9 cellular contexts compared by ENCODE assay signal in genomic region chr10:87213150-87213765, GRCh38. TPM values are rescaled to one million over a fixed set of nuclear protein-coding genes. Genes with fewer than 3 reads are reported as not detected.
DNase-seq lines count a peak whose midpoint lies in the region; ATAC-seq, FAIRE-seq and TF ChIP-seq lines count a peak whose summit lies in the region.
"Not testable (repeated sequence)": the region's sequence is repeated elsewhere in the genome, so short reads cannot be mapped to it uniquely, and the experiment has no call there.
"Had no signal": no experiment of that assay in that cellular context is flagged by ENCODE, and none has a peak within 500 bp of the region (broad histone marks: within the 10 kb centered on the region; RNA-seq: fewer than 3 reads in every experiment).

No MANE protein-coding gene starts in this region.

- not testable (repeated sequence) for H3K27me3 Mint-ChIP-seq in T-cell; activated CD8-positive, alpha-beta T cell treated with anti-CD3 and anti-CD28 coated beads, Interleukin-2, amount 10 ng/mL, durations not matched to agents 7 days and 5 days (ENCODE audit: low read depth); natural killer cell (ENCODE audit: low read depth in 2 of 2); stimulated activated naive CD8-positive, alpha-beta T cell treated with anti-CD3 and anti-CD28 coated beads, Interleukin-15, amount 100 ng/mL, for 72 hours

- H3K27me3 ChIP-seq in K562 (ENCODE audit: control insufficient read depth in 2 of 2, insufficient read depth in 2 of 2, low read length in 2 of 2); left ventricle myocardium inferior (ENCODE audit: low read depth): not testable (repeated sequence)

- POLR2A ChIA-PET in T-cell (lab: Charles Lee); activated CD8-positive, alpha-beta T cell treated with anti-CD3 and anti-CD28 coated beads, Interleukin-2, amount 10 ng/mL, durations not matched to agents 7 days and 5 days (lab: Charles Lee); K562 (lab: Yijun Ruan, JAX): not testable (repeated sequence)

- H3K9me3 Mint-ChIP-seq in T-cell; activated CD8-positive, alpha-beta T cell treated with anti-CD3 and anti-CD28 coated beads, Interleukin-2, amount 10 ng/mL, durations not matched to agents 7 days and 5 days (ENCODE audit: insufficient read depth); natural killer cell; stimulated activated naive CD8-positive, alpha-beta T cell treated with anti-CD3 and anti-CD28 coated beads, Interleukin-15, amount 100 ng/mL, for 72 hours: not testable (repeated sequence)

- not testable (repeated sequence) for TF ChIP-seq EP300 in K562 (IDR thresholded peaks at IDR 0.05; ENCODE audit: low read length)

- not testable (repeated sequence) for H3K4me3 ChIP-seq in K562, left ventricle myocardium inferior

- not testable (repeated sequence) for TF ChIP-seq POLR2A in K562 (conservative IDR thresholded peaks at IDR 0.05)

- not testable (repeated sequence) for H3K36me3 Mint-ChIP-seq in T-cell; activated CD8-positive, alpha-beta T cell treated with anti-CD3 and anti-CD28 coated beads, Interleukin-2, amount 10 ng/mL, durations not matched to agents 7 days and 5 days (ENCODE audit: low read depth); natural killer cell

- CTCF ChIA-PET in T-cell (lab: Charles Lee); activated CD8-positive, alpha-beta T cell treated with anti-CD3 and anti-CD28 coated beads, Interleukin-2, amount 10 ng/mL, durations not matched to agents 7 days and 5 days (lab: Charles Lee); K562 (lab: Yijun Ruan, JAX; ENCODE audit: low intra/inter-chr PET ratio): not testable (repeated sequence)

- WGBS in K562 (ENCODE audit: insufficient coverage, low coverage, missing lambda C conversion rate), result no CpG with 5 or more reads among the region's 8 CpGs

- intact Hi-C loops in K562 (cut with micrococcal nuclease); left ventricle myocardium inferior (cut with micrococcal nuclease); natural killer cell (cut with micrococcal nuclease): not testable (repeated sequence)

- H2AFZ ChIP-seq in K562 (ENCODE audit: low read depth, low read length), result not testable (repeated sequence)

- H3K9me1 ChIP-seq in K562 (ENCODE audit: control insufficient read depth, insufficient read depth, low read length), result not testable (repeated sequence)

- not testable (repeated sequence) for H3K36me3 ChIP-seq in K562 (ENCODE audit: control insufficient read depth, insufficient read depth, low read length); left ventricle myocardium inferior

- not testable (repeated sequence) for TF ChIP-seq CTCF in K562 (IDR thresholded peaks at IDR 0.05 in 2 of 3, conservative IDR thresholded peaks at IDR 0.05 in 1 of 3; ENCODE audit: insufficient read depth in 2 of 3, low read depth in 1 of 3, low read length in 3 of 3); left ventricle myocardium inferior (IDR thresholded peaks at IDR 0.05; ENCODE audit: borderline replicate concordance); natural killer cell (IDR thresholded peaks at IDR 0.05)

- DNase-seq in T-cell; activated CD8-positive, alpha-beta T cell treated with anti-CD3 and anti-CD28 coated beads, Interleukin-2, amount 10 ng/mL, durations not matched to agents 7 days and 5 days; K562 (ENCODE audit: extremely low read depth in 1 of 4, low spot score in 3 of 4); left ventricle myocardium inferior; natural killer cell; stimulated activated naive CD8-positive, alpha-beta T cell treated with anti-CD3 and anti-CD28 coated beads, Interleukin-15, amount 100 ng/mL, for 72 hours: not testable (repeated sequence)

- in situ Hi-C loops in K562 (cut with MboI), result not testable (repeated sequence)

- H3K9me3 ChIP-seq in K562 (replicated peaks; ENCODE audit: control insufficient read depth, insufficient read depth, low read depth, low read length); left ventricle myocardium inferior (replicated peaks): not testable (repeated sequence)

- not testable (repeated sequence) for H3K4me1 ChIP-seq in K562 (replicated peaks in 1 of 2; ENCODE audit: control insufficient read depth in 2 of 2, insufficient read depth in 2 of 2, low read length in 2 of 2)
- H3K4me1 ChIP-seq in left ventricle myocardium inferior, result peaks cover 11% of the 10 kb centered on the region

- not testable (repeated sequence) for H3K79me2 ChIP-seq in K562 (ENCODE audit: control insufficient read depth, insufficient read depth, low read length)

- TF ChIP-seq RAD21 in K562 (CRISPR knock-in tag; conservative IDR thresholded peaks at IDR 0.05 in 1 of 2, IDR thresholded peaks at IDR 0.05 in 1 of 2), result not testable (repeated sequence)

- H3K27ac ChIP-seq in K562 (ENCODE audit: extremely low read depth, low read depth, low read length), result not testable (repeated sequence)
- H3K27ac ChIP-seq in left ventricle myocardium inferior (replicated peaks), result peak overlapping the region; percentile 82

- H3K4me1 Mint-ChIP-seq in T-cell (peaks cover 1 to 11% (median 5%) of the 10 kb centered on the region in 3 donors), natural killer cell (peaks cover 16 to 29% of the 10 kb centered on the region in 2 donors)
- peaks cover 20% of the 10 kb centered on the region for H3K4me1 Mint-ChIP-seq in activated CD8-positive, alpha-beta T cell treated with anti-CD3 and anti-CD28 coated beads, Interleukin-2, amount 10 ng/mL, durations not matched to agents 7 days and 5 days (ENCODE audit: low read depth)
- peaks cover 11% of the 10 kb centered on the region for H3K4me1 Mint-ChIP-seq in stimulated activated naive CD8-positive, alpha-beta T cell treated with anti-CD3 and anti-CD28 coated beads, Interleukin-15, amount 100 ng/mL, for 72 hours

- FAIRE-seq in K562 (lab: Jason Lieb, UNC), result peak; percentile 6

- H3K4me3 Mint-ChIP-seq in T-cell; activated CD8-positive, alpha-beta T cell treated with anti-CD3 and anti-CD28 coated beads, Interleukin-2, amount 10 ng/mL, durations not matched to agents 7 days and 5 days; natural killer cell; stimulated activated naive CD8-positive, alpha-beta T cell treated with anti-CD3 and anti-CD28 coated beads, Interleukin-15, amount 100 ng/mL, for 72 hours: not testable (repeated sequence)

- H3K9ac ChIP-seq in K562 (ENCODE audit: insufficient read depth in 1 of 2, low read depth in 2 of 2, low read length in 2 of 2), result not testable (repeated sequence)

- peak; percentile 40 for ATAC-seq in HG02610 (IDR thresholded peaks at IDR 0.05; ENCODE audit: unreplicated experiment)
- ATAC-seq in T-cell (replicated peaks in 1 of 4), result peak in 3 of 4 experiments; percentile 10 to 50 (median 19)
- ATAC-seq in activated CD8-positive, alpha-beta T cell treated with anti-CD3 and anti-CD28 coated beads, Interleukin-2, amount 10 ng/mL, durations not matched to agents 7 days and 5 days, result peak; percentile 75
- not testable (repeated sequence) for ATAC-seq in K562
- peak; percentile 29 to 60 (median 60) for ATAC-seq in natural killer cell
- peak; percentile 80 for ATAC-seq in stimulated activated naive CD8-positive, alpha-beta T cell treated with anti-CD3 and anti-CD28 coated beads, Interleukin-15, amount 100 ng/mL, for 72 hours

- H3K4me2 ChIP-seq in K562 (ENCODE audit: insufficient read depth, low read length), result not testable (repeated sequence)

- H3K27ac Mint-ChIP-seq in T-cell; activated CD8-positive, alpha-beta T cell treated with anti-CD3 and anti-CD28 coated beads, Interleukin-2, amount 10 ng/mL, durations not matched to agents 7 days and 5 days; stimulated activated naive CD8-positive, alpha-beta T cell treated with anti-CD3 and anti-CD28 coated beads, Interleukin-15, amount 100 ng/mL, for 72 hours: not testable (repeated sequence)
- H3K27ac Mint-ChIP-seq in natural killer cell, result peak overlapping the region in 1 of 2 donors; percentile 57

- not testable (repeated sequence) for BruUV-seq in K562 (replicated peaks; lab: Mats Ljungman, UMichigan)

- not testable (repeated sequence) for H4K20me1 ChIP-seq in K562 (replicated peaks; ENCODE audit: control insufficient read depth, insufficient read depth, low read length)

RNA-seq across cellular contexts. Expression of gene NUTM2A, which starts 12.0 kb away (rescaled TPM):
- total RNA-seq in T-cell, result 1 to 10 TPM in 3 of 5 donors, under 1 TPM in 1, not detected in 1; 0.93 to 3.1 (median 1.8) TPM
- total RNA-seq in activated CD8-positive, alpha-beta T cell treated with anti-CD3 and anti-CD28 coated beads, Interleukin-2, amount 10 ng/mL, durations not matched to agents 7 days and 5 days, result under 1 TPM; 0.29 to 0.71 TPM
- total RNA-seq in K562 (2011; cell fraction: chromatin; rRNA removed; ENCODE audit: low replicate concordance), result 0.49 and 1.6 TPM in 2 replicates
- 0.92 and 1.3 TPM in 2 replicates for total RNA-seq in K562 (2011; cell fraction: nucleolus; rRNA removed)
- 0.46 and 0.73 TPM in 2 replicates for total RNA-seq in K562 (2011; cell fraction: nucleoplasm; rRNA removed)
- total RNA-seq in K562 (2014; rRNA removed), result 1.9 and 2.6 TPM in 2 replicates
- total RNA-seq in K562 (2014; rRNA removed; fragmentation: Illumina TruSeq; extraction: Trizol), result 0.07 and 0.10 TPM in 2 replicates
- total RNA-seq in K562 (2015; rRNA removed; fragmentation: Illumina TruSeq; extraction: Trizol), result 0.49 and 0.83 TPM in 2 replicates
- 1.6 and 2.8 TPM in 2 replicates for total RNA-seq in K562 (2021)
- 0.32 and 0.42 TPM in 2 replicates for polyA plus RNA-seq in K562 (2011; rRNA removed)
- 0.88 and 3.3 TPM in 2 replicates for polyA plus RNA-seq in K562 (2011; cell fraction: cytosol; rRNA removed)
- polyA plus RNA-seq in K562 (2011; cell fraction: nucleus; rRNA removed), result 0.84 and 2.6 TPM in 2 replicates
- polyA plus RNA-seq in K562 (2012), result 0.87 and 2.7 TPM in 2 replicates
- polyA plus RNA-seq in K562 (2014; fragmentation: Illumina TruSeq; extraction: Trizol), result 0.22 and 0.89 TPM in 2 replicates
- not detected for polyA plus RNA-seq in K562 (2014; fragmentation: Nextera tagmentation; extraction: Ambion mirVana)
- polyA plus RNA-seq in K562 (2014; rRNA removed), result 1.4 and 1.6 TPM in 2 replicates
- 0.28 and 0.36 TPM in 2 replicates for polyA minus RNA-seq in K562 (2011; rRNA and poly(A)+ RNA removed)
- polyA minus RNA-seq in K562 (2011; cell fraction: cytosol; rRNA and poly(A)+ RNA removed), result 1.9 TPM in 1 of 2 replicates, not detected in the other
- polyA minus RNA-seq in K562 (2011; cell fraction: nucleus; rRNA and poly(A)+ RNA removed), result 0.89 and 1.6 TPM in 2 replicates
- 2.2 TPM for total RNA-seq in left ventricle myocardium inferior
- total RNA-seq in natural killer cell, result 1 to 10 TPM in 2 of 3 donors, under 1 TPM in 1; 0.93 to 1.7 (median 1.5) TPM
- total RNA-seq: G401 had no signal
- polyA plus RNA-seq: IgD-negative memory B cell had no signal
